1 cellular context compared by ENCODE assay signal in the genomic region with DNA sequence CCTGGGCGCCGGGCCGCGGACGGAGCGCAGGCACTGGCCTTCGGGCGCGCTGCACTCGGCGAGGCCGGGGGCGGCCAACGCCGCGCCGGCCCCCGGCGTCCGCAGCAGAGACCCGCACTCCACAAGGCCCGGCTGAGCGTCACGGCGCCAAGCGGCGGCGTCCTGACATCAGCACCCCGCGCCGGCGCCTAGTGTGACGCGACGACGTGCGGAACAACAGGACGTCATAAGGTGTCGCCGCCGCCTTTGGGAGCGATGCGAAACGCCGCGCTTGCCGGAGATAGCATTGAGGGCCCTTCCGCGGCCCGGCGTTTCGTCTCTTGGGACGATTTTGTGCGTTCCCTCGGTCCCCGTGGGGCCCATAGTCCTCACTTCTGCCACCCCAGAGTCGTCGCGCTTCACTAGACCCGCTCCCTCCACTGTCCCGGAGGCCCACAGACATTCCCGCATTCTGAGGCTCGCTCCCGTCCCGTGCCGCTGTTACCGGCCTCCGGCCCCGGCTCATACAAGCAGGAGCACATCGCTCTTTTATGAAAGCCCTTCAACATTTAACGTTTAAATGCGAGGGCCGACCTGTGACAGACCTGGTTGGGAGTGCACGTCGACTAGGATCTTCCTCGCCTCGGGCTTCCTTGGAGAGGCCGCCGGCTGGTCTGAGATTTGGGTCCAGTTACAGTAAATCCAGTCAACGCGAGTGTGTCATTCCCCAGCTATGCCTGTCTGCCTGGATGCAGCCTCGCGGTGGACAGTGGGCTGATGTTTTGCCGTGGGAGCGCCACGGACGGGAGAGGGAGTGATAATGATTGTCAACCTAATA.
TF ChIP-seq lines count a peak whose summit lies in the region.

Gene SSU72, minus strand, starts transcription at position 143 of the 817 bp plus-strand sequence. CDS start 306 bp downstream, outside the sequence.

TF ChIP-seq in Ishikawa, 13 proteins besides CTCF, POLR2A, EP300 and RAD21:
- 0 out of 2 replicates have a peak, but pooled peaks have one; percentile 43 for TF ChIP-seq TCF12 (IDR thresholded peaks at IDR 0.05; ENCODE audit: low read depth)
- peak; percentile 54 for TF ChIP-seq MAX (IDR thresholded peaks at IDR 0.05)
- TF ChIP-seq, protein P1, sequence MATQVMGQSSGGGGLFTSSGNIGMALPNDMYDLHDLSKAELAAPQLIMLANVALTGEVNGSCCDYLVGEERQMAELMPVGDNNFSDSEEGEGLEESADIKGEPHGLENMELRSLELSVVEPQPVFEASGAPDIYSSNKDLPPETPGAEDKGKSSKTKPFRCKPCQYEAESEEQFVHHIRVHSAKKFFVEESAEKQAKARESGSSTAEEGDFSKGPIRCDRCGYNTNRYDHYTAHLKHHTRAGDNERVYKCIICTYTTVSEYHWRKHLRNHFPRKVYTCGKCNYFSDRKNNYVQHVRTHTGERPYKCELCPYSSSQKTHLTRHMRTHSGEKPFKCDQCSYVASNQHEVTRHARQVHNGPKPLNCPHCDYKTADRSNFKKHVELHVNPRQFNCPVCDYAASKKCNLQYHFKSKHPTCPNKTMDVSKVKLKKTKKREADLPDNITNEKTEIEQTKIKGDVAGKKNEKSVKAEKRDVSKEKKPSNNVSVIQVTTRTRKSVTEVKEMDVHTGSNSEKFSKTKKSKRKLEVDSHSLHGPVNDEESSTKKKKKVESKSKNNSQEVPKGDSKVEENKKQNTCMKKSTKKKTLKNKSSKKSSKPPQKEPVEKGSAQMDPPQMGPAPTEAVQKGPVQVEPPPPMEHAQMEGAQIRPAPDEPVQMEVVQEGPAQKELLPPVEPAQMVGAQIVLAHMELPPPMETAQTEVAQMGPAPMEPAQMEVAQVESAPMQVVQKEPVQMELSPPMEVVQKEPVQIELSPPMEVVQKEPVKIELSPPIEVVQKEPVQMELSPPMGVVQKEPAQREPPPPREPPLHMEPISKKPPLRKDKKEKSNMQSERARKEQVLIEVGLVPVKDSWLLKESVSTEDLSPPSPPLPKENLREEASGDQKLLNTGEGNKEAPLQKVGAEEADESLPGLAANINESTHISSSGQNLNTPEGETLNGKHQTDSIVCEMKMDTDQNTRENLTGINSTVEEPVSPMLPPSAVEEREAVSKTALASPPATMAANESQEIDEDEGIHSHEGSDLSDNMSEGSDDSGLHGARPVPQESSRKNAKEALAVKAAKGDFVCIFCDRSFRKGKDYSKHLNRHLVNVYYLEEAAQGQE (IDR thresholded peaks at IDR 0.05; ENCODE audit: low read depth): no peak
- no peak for TF ChIP-seq ZBTB7A (IDR thresholded peaks at IDR 0.05; ENCODE audit: low read depth)
- TF ChIP-seq YY1 (IDR thresholded peaks at IDR 0.05; ENCODE audit: low read depth): peak; percentile 81
- TF ChIP-seq, protein P2, sequence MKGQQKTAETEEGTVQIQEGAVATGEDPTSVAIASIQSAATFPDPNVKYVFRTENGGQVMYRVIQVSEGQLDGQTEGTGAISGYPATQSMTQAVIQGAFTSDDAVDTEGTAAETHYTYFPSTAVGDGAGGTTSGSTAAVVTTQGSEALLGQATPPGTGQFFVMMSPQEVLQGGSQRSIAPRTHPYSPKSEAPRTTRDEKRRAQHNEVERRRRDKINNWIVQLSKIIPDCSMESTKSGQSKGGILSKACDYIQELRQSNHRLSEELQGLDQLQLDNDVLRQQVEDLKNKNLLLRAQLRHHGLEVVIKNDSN (IDR thresholded peaks at IDR 0.05): peak; percentile 17
- no peak for TF ChIP-seq EGR1 (IDR thresholded peaks at IDR 0.05)
- TF ChIP-seq CREB1 (IDR thresholded peaks at IDR 0.05; ENCODE audit: low read depth): peak; percentile 100
- peak; percentile 92 for TF ChIP-seq TAF1 (IDR thresholded peaks at IDR 0.05; ENCODE audit: low read depth)
